Comparison of ENCODE assay signal across 8 cellular contexts in genomic region chr13:75715598-75716523, GRCh38.
DNase-seq lines count a peak whose midpoint lies in the region; ATAC-seq and TF ChIP-seq lines count a peak whose summit lies in the region.

No MANE protein-coding gene starts in this region.

- no peak for TF ChIP-seq CTCF in GM12865 (IDR thresholded peaks at IDR 0.05; ENCODE audit: insufficient read depth, low read depth, low read length, missing control alignments)

- no peak overlapping the region for H3K4me3 ChIP-seq in GM12865 (ENCODE audit: low read depth, low read length)

- DNase-seq in GM12865 (ENCODE audit: low read depth) (peak; percentile 65), dermis microvascular lymphatic vessel endothelial cell (ENCODE audit: low read depth in 2 of 2) (peak; percentile 21 to 52), KG1 (lab: John Stamatoyannopoulos, UW) (no peak), GM19238 (ENCODE audit: insufficient read length, low spot score) (no peak), NCI-H146 (lab: John Stamatoyannopoulos, UW) (no peak)
- no peak for DNase-seq in activated effector memory CD4-positive, alpha-beta T cell treated with Interleukin-2 at 50 U/mL for 16 hours

- ATAC-seq in GM21367 (IDR thresholded peaks at IDR 0.05; ENCODE audit: unreplicated experiment) (peak; percentile 98), HG03354 (IDR thresholded peaks at IDR 0.05; ENCODE audit: poor library complexity, severe bottlenecking, unreplicated experiment) (peak; percentile 97)

Comparison
In these comparisons a context has a peak if more than half of its experiments do, and no peak if none do; other contexts are left out.
1. DNase-seq: peak in GM12865 (single experiment) and dermis microvascular lymphatic vessel endothelial cell (2 of 2); none in KG1 (single experiment), GM19238 (single experiment), activated effector memory CD4-positive, alpha-beta T cell treated with Interleukin-2 at 50 U/mL for 16 hours (single experiment) and NCI-H146 (single experiment).